Comparison of ENCODE assay signal across 25 cellular contexts in the genomic region with DNA sequence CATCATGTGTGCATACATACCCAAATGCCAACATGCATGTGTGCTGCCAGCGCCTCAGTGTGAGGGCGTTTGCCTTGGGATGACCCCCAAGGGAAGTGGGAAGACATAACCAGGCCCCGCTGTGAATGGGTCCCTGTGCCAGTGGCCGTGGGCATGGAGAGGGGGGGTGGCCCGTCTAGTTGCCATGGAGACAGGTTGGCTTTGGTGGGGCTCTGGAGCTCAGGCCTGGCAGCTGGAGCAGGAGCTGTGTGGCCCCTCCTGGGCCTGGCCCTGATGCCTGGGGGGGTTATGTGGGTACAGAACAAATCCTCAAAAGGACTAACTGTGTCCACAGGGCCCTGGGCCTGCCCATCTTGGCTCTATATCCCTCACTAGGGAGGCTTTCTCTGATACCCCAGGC. TPM values are rescaled to one million over a fixed set of nuclear protein-coding genes. Genes with fewer than 3 reads are reported as not detected.
DNase-seq lines count a peak whose midpoint lies in the region; ATAC-seq, FAIRE-seq and TF ChIP-seq lines count a peak whose summit lies in the region.
"Had no signal": no experiment of that assay in that cellular context is flagged by ENCODE, and none has a peak within 500 bp of the region (broad histone marks: within the 10 kb centered on the region; RNA-seq: fewer than 3 reads in every experiment).

No MANE protein-coding gene starts in this region.

- H3K79me2 ChIP-seq in SK-N-SH (ENCODE audit: insufficient read depth) (no peaks in the 10 kb centered on the region), K562 (ENCODE audit: control insufficient read depth, insufficient read depth, low read length) (no peaks in the 10 kb centered on the region)

- DNase-seq in SK-N-SH (peak; percentile 77), H7 (peak; percentile 52), K562 (ENCODE audit: extremely low read depth in 1 of 4, low spot score in 3 of 4) (no peak), NCI-H2081 (lab: John Stamatoyannopoulos, UW) (no peak), NCI-H1436 treated with DMSO at 0.1 percent for 48 hours (lab: John Stamatoyannopoulos, UW) (no peak)
- DNase-seq: 8988T; ACHN; AML-193; BE2C; CD4-positive, alpha-beta T cell; CD8-positive, alpha-beta memory T cell; DMS 273 treated with DMSO at 0.1 percent for 48 hours; DMS79 treated with DMSO at 0.1 percent for 48 hours; GF-D8; GOT3; HCEC 1CT had no signal

- 53% methylated on average over 2 of the region's 5 CpGs for WGBS in SK-N-SH (ENCODE audit: low lambda C conversion rate)
- 0% methylated on average over 5 of the region's 5 CpGs for WGBS in K562 (ENCODE audit: insufficient coverage, low coverage, missing lambda C conversion rate)

- BruUV-seq in K562 (replicated peaks; lab: Mats Ljungman, UMichigan), result no TSS peak

- POLR2A ChIA-PET in SK-N-SH (lab: Yijun Ruan, JAX), result no interaction called here
- POLR2A ChIA-PET in K562 (lab: Yijun Ruan, JAX), result no interaction called here

- H3K9me1 ChIP-seq in K562 (ENCODE audit: control insufficient read depth, insufficient read depth, low read length), result no peaks in the 10 kb centered on the region

- no peak for FAIRE-seq in K562 (lab: Jason Lieb, UNC)
- FAIRE-seq: A549, D721Med, GM12891, GM18507, H54 had no signal

- H3K27me3 ChIP-seq in SK-N-SH (ENCODE audit: insufficient read depth) (peaks cover 7% of the 10 kb centered on the region), H7 (ENCODE audit: control insufficient read depth, insufficient read depth, low read length) (peaks cover 12% of the 10 kb centered on the region; the same call in 1 of the 2 replicates), K562 (ENCODE audit: control insufficient read depth in 2 of 2, insufficient read depth in 2 of 2, low read length in 2 of 2) (peaks cover 0 to 50% of the 10 kb centered on the region in 2 experiments; a peak in 2 of 5 replicates)
- H3K27me3 ChIP-seq: BE2C had no signal

- TF ChIP-seq POLR2A in K562 (conservative IDR thresholded peaks at IDR 0.05), result no peak

- in situ Hi-C loops in K562 (cut with MboI), result no loop called here

- TF ChIP-seq CTCF in SK-N-SH (IDR thresholded peaks at IDR 0.05) (no peak), K562 (IDR thresholded peaks at IDR 0.05 in 2 of 3, conservative IDR thresholded peaks at IDR 0.05 in 1 of 3; ENCODE audit: insufficient read depth in 2 of 3, low read depth in 1 of 3, low read length in 3 of 3) (no peak)

- CTCF ChIA-PET in SK-N-SH (lab: Yijun Ruan, JAX), result interaction anchor here (1.1 to 22.0 kb wide), 5 partner anchors 14 to 127 kb away, joined by 4 to 404 read pairs (median 7); a partner anchor contains a TSS
- CTCF ChIA-PET in K562 (lab: Yijun Ruan, JAX; ENCODE audit: low intra/inter-chr PET ratio), result no interaction called here

- H3K27ac ChIP-seq in SK-N-SH (ENCODE audit: low read depth in 2 of 2, low read length in 1 of 2) (peak overlapping the region in 1 of 2 experiments; percentile 80; a peak in 1 of 4 replicates), K562 (ENCODE audit: extremely low read depth, low read depth, low read length) (no peak overlapping the region), temporal lobe (ENCODE audit: low read depth, low read length) (peak overlapping the region; percentile 30)
- H3K27ac ChIP-seq: A549; BLaER1 treated with 17β-estradiol and CSF1 and Interleukin-3, amounts not matched to agents 10 nM and 100 nM had no signal

- H4K20me1 ChIP-seq in SK-N-SH (ENCODE audit: insufficient read depth) (no peaks in the 10 kb centered on the region), K562 (replicated peaks; ENCODE audit: control insufficient read depth, insufficient read depth, low read length) (peaks cover 8% of the 10 kb centered on the region)

- peaks cover 0 to 95% of the 10 kb centered on the region in 2 experiments; a peak in 1 of 4 replicates for H3K4me1 ChIP-seq in SK-N-SH (ENCODE audit: control insufficient read depth in 1 of 2, insufficient read depth in 2 of 2, low read depth in 1 of 2, low read length in 1 of 2)
- peaks cover 0 to 10% of the 10 kb centered on the region in 2 experiments; a peak in 2 of 5 replicates for H3K4me1 ChIP-seq in K562 (replicated peaks in 1 of 2; ENCODE audit: control insufficient read depth in 2 of 2, insufficient read depth in 2 of 2, low read length in 2 of 2)
- H3K4me1 ChIP-seq: BE2C; BLaER1 treated with 17β-estradiol and CSF1 and Interleukin-3, amounts not matched to agents 10 nM and 100 nM had no signal

- TF ChIP-seq EP300 in SK-N-SH (IDR thresholded peaks at IDR 0.05; ENCODE audit: borderline replicate concordance in 1 of 2, low read depth in 1 of 2, low read length in 1 of 2) (no peak), K562 (IDR thresholded peaks at IDR 0.05; ENCODE audit: low read length) (no peak)

- intact Hi-C loops in K562 (cut with micrococcal nuclease), result no loop called here

- no peak overlapping the region for H3K4me3 ChIP-seq in SK-N-SH (ENCODE audit: low read depth in 2 of 2, low read length in 1 of 2)
- no peak overlapping the region for H3K4me3 ChIP-seq in H7 (ENCODE audit: insufficient read depth, low read depth, low read length)
- no peak overlapping the region for H3K4me3 ChIP-seq in K562
- H3K4me3 ChIP-seq: A549; BLaER1 treated with 17β-estradiol and CSF1 and Interleukin-3, amounts not matched to agents 10 nM and 100 nM had no signal

- ATAC-seq in SK-N-SH treated with all-trans-retinoic acid at 6 μM for 48 hours, result no peak
- ATAC-seq in K562, result no peak
- ATAC-seq: A549 had no signal

- no peaks in the 10 kb centered on the region for H3K9me2 ChIP-seq in SK-N-SH

- H3K9ac ChIP-seq in SK-N-SH (no peak overlapping the region), K562 (ENCODE audit: insufficient read depth in 1 of 2, low read depth in 2 of 2, low read length in 2 of 2) (no peak overlapping the region)
- H3K9ac ChIP-seq: BLaER1 treated with 17β-estradiol and CSF1 and Interleukin-3, amounts not matched to agents 10 nM and 100 nM had no signal

- H3K9me3 ChIP-seq in SK-N-SH, result no peaks in the 10 kb centered on the region
- no peaks in the 10 kb centered on the region for H3K9me3 ChIP-seq in K562 (replicated peaks; ENCODE audit: control insufficient read depth, insufficient read depth, low read depth, low read length)
- H3K9me3 ChIP-seq: A549; BE2C; BLaER1 treated with 17β-estradiol and CSF1 and Interleukin-3, amounts not matched to agents 10 nM and 100 nM had no signal

- H3K4me2 ChIP-seq in SK-N-SH (no peak overlapping the region), K562 (ENCODE audit: insufficient read depth, low read length) (no peak overlapping the region)
- H3K4me2 ChIP-seq: A549; BLaER1 treated with 17β-estradiol and CSF1 and Interleukin-3, amounts not matched to agents 10 nM and 100 nM had no signal

- H2AFZ ChIP-seq in SK-N-SH (ENCODE audit: low read depth) (no peak overlapping the region), K562 (ENCODE audit: low read depth, low read length) (no peak overlapping the region)

- H3F3A ChIP-seq in SK-N-SH (replicated peaks; ENCODE audit: insufficient read depth), result no peaks in the 10 kb centered on the region

- TF ChIP-seq RAD21 in SK-N-SH (IDR thresholded peaks at IDR 0.05; ENCODE audit: low read length), result no peak
- TF ChIP-seq RAD21 in K562 (CRISPR knock-in tag; conservative IDR thresholded peaks at IDR 0.05 in 1 of 2, IDR thresholded peaks at IDR 0.05 in 1 of 2), result no peak

- H3K36me3 ChIP-seq in SK-N-SH (replicated peaks in 1 of 2; ENCODE audit: control insufficient read depth in 1 of 2, insufficient read depth in 2 of 2, low read length in 1 of 2) (no peaks in the 10 kb centered on the region), H7 (replicated peaks; ENCODE audit: control insufficient read depth, insufficient read depth, low read length) (no peaks in the 10 kb centered on the region), K562 (ENCODE audit: control insufficient read depth, insufficient read depth, low read length) (no peaks in the 10 kb centered on the region)
- H3K36me3 ChIP-seq: BE2C; BLaER1 treated with 17β-estradiol and CSF1 and Interleukin-3, amounts not matched to agents 10 nM and 100 nM had no signal

TF ChIP-seq in SK-N-SH, 30 proteins besides CTCF, POLR2A, EP300 and RAD21 (continues in another document):
- TF ChIP-seq JUND (IDR thresholded peaks at IDR 0.05) (no peak), ELF1 (IDR thresholded peaks at IDR 0.05) (no peak), SIN3A (IDR thresholded peaks at IDR 0.05; ENCODE audit: borderline replicate concordance, low read depth, low read length) (no peak), POLR2AphosphoS5 (IDR thresholded peaks at IDR 0.05; ENCODE audit: low read depth, low read length) (no peak)

TF ChIP-seq in K562, 482 proteins besides CTCF, POLR2A, EP300 and RAD21:
- TF ChIP-seq RFX1 (IDR thresholded peaks at IDR 0.05) (peak; percentile 49), ATF1 (CRISPR knock-in tag; IDR thresholded peaks at IDR 0.05) (no peak), ATF1 (tag; IDR thresholded peaks at IDR 0.05) (no peak)
TF ChIP-seq in K562: peak in this region for 1.

RNA-seq across cellular contexts. Expression of a gene that starts 8.0 kb away (rescaled TPM):
- polyA plus RNA-seq in SK-N-SH (2012; rRNA removed), result 1.1 and 1.4 TPM in 2 replicates
- polyA plus RNA-seq in SK-N-SH (2012; cell fraction: cytosol; rRNA removed), result 1.5 and 3.4 TPM in 2 replicates
- 1.9 and 3.2 TPM in 2 replicates for polyA plus RNA-seq in SK-N-SH (2012; cell fraction: nucleus; rRNA removed)
- total RNA-seq in H7 (2014; rRNA removed; shearing (Covaris generic)), result 3.6 and 4.8 TPM in 2 replicates
- 0.12 and 0.28 TPM in 2 replicates for total RNA-seq in K562 (2011; cell fraction: chromatin; rRNA removed; ENCODE audit: low replicate concordance)
- total RNA-seq in K562 (2011; cell fraction: nucleolus; rRNA removed), result 0.33 and 0.39 TPM in 2 replicates
- total RNA-seq in K562 (2011; cell fraction: nucleoplasm; rRNA removed), result 0.44 and 0.53 TPM in 2 replicates
- 0.20 and 0.27 TPM in 2 replicates for total RNA-seq in K562 (2014; rRNA removed)
- total RNA-seq in K562 (2014; rRNA removed; fragmentation: Illumina TruSeq; extraction: Trizol), result 0.11 and 0.13 TPM in 2 replicates
- total RNA-seq in K562 (2015; rRNA removed; fragmentation: Illumina TruSeq; extraction: Trizol), result 0.11 and 0.15 TPM in 2 replicates
- 0.47 and 0.51 TPM in 2 replicates for total RNA-seq in K562 (2021)
- 0.11 and 0.20 TPM in 2 replicates for polyA plus RNA-seq in K562 (2011; rRNA removed)
- 0.15 and 0.24 TPM in 2 replicates for polyA plus RNA-seq in K562 (2011; cell fraction: cytosol; rRNA removed)
- 0.17 and 0.21 TPM in 2 replicates for polyA plus RNA-seq in K562 (2011; cell fraction: nucleus; rRNA removed)
- 0.21 and 0.33 TPM in 2 replicates for polyA plus RNA-seq in K562 (2012)
- polyA plus RNA-seq in K562 (2014; fragmentation: Illumina TruSeq; extraction: Trizol), result 0.21 TPM in 2 replicates
- polyA plus RNA-seq in K562 (2014; fragmentation: Nextera tagmentation; extraction: Ambion mirVana), result under 1 TPM in 1 of 2 experiments, not detected in 1; 0.01 TPM
- 0.13 and 0.28 TPM in 2 replicates for polyA plus RNA-seq in K562 (2014; rRNA removed)
- 0.06 and 0.35 TPM in 2 replicates for polyA minus RNA-seq in K562 (2011; rRNA and poly(A)+ RNA removed)
- not detected in 2 replicates for polyA minus RNA-seq in K562 (2011; cell fraction: cytosol; rRNA and poly(A)+ RNA removed)
- polyA minus RNA-seq in K562 (2011; cell fraction: nucleus; rRNA and poly(A)+ RNA removed), result 0.27 TPM in 1 of 2 replicates, not detected in the other
- 27.5 TPM for total RNA-seq in temporal lobe
- total RNA-seq: CD4-positive, alpha-beta T cell; CD8-positive, alpha-beta memory T cell had no signal
- polyA plus RNA-seq: CD14-positive monocyte; CD8-positive, alpha-beta memory T cell had no signal

Comparison
In these comparisons a context has a peak if more than half of its experiments do, and no peak if none do; other contexts are left out.
1. DNase-seq: peak in SK-N-SH (single experiment) and H7 (single experiment); none in K562 (0 of 4), NCI-H2081 (0 of 2) and NCI-H1436 treated with DMSO at 0.1 percent for 48 hours (single experiment).